8 cellular contexts compared by ENCODE assay signal in the genomic region with DNA sequence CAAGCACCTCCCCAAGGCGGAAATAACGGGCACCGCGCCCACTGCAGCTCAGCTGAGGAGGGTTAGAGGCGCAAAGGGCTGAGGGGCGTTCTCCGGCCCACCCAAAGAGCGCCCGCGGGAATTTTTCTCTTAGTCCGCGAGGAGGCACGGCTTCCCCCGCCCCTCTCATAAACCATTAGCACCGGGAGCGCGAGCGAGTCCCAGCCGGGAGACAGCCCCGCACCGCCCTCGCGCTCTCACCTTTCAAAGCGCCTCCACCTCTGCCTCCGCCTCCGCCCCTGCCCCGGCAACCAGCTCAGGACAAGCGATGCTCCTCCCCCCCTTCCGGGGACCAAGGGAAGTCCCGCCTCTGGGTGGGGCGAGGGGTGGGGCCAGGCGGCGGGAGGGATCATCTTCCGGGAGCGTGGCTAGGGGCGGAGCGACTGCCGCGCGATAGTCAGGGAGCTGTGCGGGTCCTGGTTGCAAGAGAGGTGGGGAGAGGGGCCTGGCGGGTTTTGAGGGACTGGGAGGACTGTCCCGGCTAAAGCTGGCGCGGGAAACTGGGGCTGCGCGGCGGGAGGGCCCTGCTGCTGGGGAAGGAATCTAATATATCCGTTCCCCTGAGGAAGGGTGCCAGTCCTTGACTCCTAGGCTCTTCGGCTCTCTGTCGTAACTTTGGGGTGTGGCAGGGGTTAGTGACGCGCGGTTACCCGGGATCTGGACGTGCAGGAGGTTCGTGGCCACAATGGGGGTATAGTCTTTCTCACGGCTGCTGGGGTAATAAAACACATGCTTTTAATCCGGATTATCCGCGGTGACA. TPM values are rescaled to one million over a fixed set of nuclear protein-coding genes. Genes with fewer than 3 reads are reported as not detected.
DNase-seq lines count a peak whose midpoint lies in the region; ATAC-seq and TF ChIP-seq lines count a peak whose summit lies in the region.

A gene (minus strand): TSS at position 309 of the 799 bp plus-strand sequence. CDS start 5,165 bp downstream, outside the sequence.
A gene (plus strand): TSS at position 410 of the 799 bp plus-strand sequence. CDS start 637 bp downstream, outside the sequence.

- H3K27ac ChIP-seq in right atrium auricular region (peak within 1 kb of the TSS; percentile 92 to 93), psoas muscle (peak within 1 kb of the TSS; percentile 92), urinary bladder (ENCODE audit: low read depth) (peak within 1 kb of the TSS; percentile 85)

- ATAC-seq in HG02870 (IDR thresholded peaks at IDR 0.05; ENCODE audit: unreplicated experiment) (peak; percentile 93), T-cell (replicated peaks in 1 of 4) (peak; percentile 94 to 99 (median 97)), psoas muscle (peak; percentile 99 to 100 (median 100))

- POLR2A ChIA-PET in T-cell (lab: Charles Lee): interaction anchor here (0.6 to 2.5 kb wide), 10 partner anchors 10 to 600 kb away, joined by 3 to 38 read pairs (median 3); a partner anchor contains a TSS

- H3K9me3 ChIP-seq in right atrium auricular region (no peaks in the 10 kb centered on the region), psoas muscle (no peaks in the 10 kb centered on the region)

- H3K9me3 Mint-ChIP-seq in T-cell: peaks cover 0 to 5% (median 4%) of the 10 kb centered on the region in 3 donors

- peaks cover 19% of the 10 kb centered on the region for H3K36me3 Mint-ChIP-seq in T-cell

- DNase-seq in GM13977 (ENCODE audit: low spot score) (peak; percentile 93), NCI-H146 (lab: John Stamatoyannopoulos, UW) (peak; percentile 97), T-cell (peak; percentile 94 to 99 (median 97)), amniotic stem cell (lab: John Stamatoyannopoulos, UW) (peak; percentile 85), right atrium auricular region (ENCODE audit: low spot score) (peak; percentile 94), psoas muscle (peak; percentile 96 to 98)

- in situ Hi-C loops in GM13977 (cut with MboI; ENCODE audit: low pct_unique_long_range_greater_than_20kb, low sequenced_read_pairs, unreplicated experiment): loop anchor here (25.0 kb wide), 1 partner anchor 553 kb away; no protein-coding TSS in a partner anchor

- peak within 1 kb of the TSS; percentile 91 to 94 (median 93) for H3K4me3 Mint-ChIP-seq in T-cell

- H3K27me3 Mint-ChIP-seq in T-cell: no peaks in the 10 kb centered on the region

- no peaks in the 10 kb centered on the region for H3K27me3 ChIP-seq in right atrium auricular region
- H3K27me3 ChIP-seq in psoas muscle (ENCODE audit: insufficient read depth in 3 of 3, low read length in 2 of 3): no peaks in the 10 kb centered on the region

- TF ChIP-seq CTCF in GM13977 (IDR thresholded peaks at IDR 0.05; ENCODE audit: extremely low read depth, insufficient read depth, missing control alignments): no peak
- TF ChIP-seq CTCF in right atrium auricular region (IDR thresholded peaks at IDR 0.05): no peak
- TF ChIP-seq CTCF in psoas muscle (IDR thresholded peaks at IDR 0.05): no peak

- intact Hi-C loops in psoas muscle (cut with DNase I): loop anchor here in 1 of 2 donors (10.0 kb wide), 1 partner anchor 555 kb away; no protein-coding TSS in a partner anchor

- peak within 1 kb of the TSS; percentile 87 to 90 for H3K4me3 ChIP-seq in right atrium auricular region
- H3K4me3 ChIP-seq in psoas muscle: peak within 1 kb of the TSS; percentile 93
- peak within 1 kb of the TSS; percentile 82 for H3K4me3 ChIP-seq in urinary bladder (ENCODE audit: low read depth, low read length)

- CTCF ChIA-PET in T-cell (lab: Charles Lee): interaction anchor here (0.5 to 4.7 kb wide), 19 partner anchors 13 to 1322 kb away, joined by 3 to 66 read pairs (median 4); a partner anchor contains a TSS

- peak within 1 kb of the TSS; percentile 88 to 91 for H3K27ac Mint-ChIP-seq in T-cell

- H3K36me3 ChIP-seq in right atrium auricular region (no peaks in the 10 kb centered on the region), psoas muscle (ENCODE audit: insufficient read depth in 1 of 2, low read depth in 1 of 2) (peaks cover 0 to 9% of the 10 kb centered on the region in 2 donors), urinary bladder (ENCODE audit: insufficient read depth) (no peaks in the 10 kb centered on the region)

- H3K4me1 Mint-ChIP-seq in T-cell: peaks cover 44 to 56% (median 53%) of the 10 kb centered on the region in 3 donors

- 0 to 1% (median 0%) methylated on average over 56 to 61 of the region's 61 CpGs for WGBS in psoas muscle, 3 donors
- WGBS in urinary bladder: under 1% methylated on average over 61 of the region's 61 CpGs

- H3K4me1 ChIP-seq in right atrium auricular region: peaks cover 0 to 19% of the 10 kb centered on the region in 2 donors
- H3K4me1 ChIP-seq in psoas muscle: peaks cover 12% of the 10 kb centered on the region
- H3K4me1 ChIP-seq in urinary bladder (ENCODE audit: insufficient read depth): no peaks in the 10 kb centered on the region

RNA-seq across cellular contexts. Expression of the first gene that starts in this region (rescaled TPM):
- total RNA-seq in T-cell (10 to 100 TPM; 28.9 to 37.1 (median 33.5) TPM), right atrium auricular region (10 to 100 TPM in 1 of 2 donors, 1 to 10 TPM in 1; 9.6 to 11.9 TPM), psoas muscle (10 to 100 TPM in 1 of 4 donors, 1 to 10 TPM in 3; 6.3 to 12.3 (median 8.6) TPM), urinary bladder (62.0 TPM)
- polyA plus RNA-seq in psoas muscle (10 to 100 TPM in 1 of 3 donors, 1 to 10 TPM in 2; 7.5 to 21.4 (median 9.3) TPM), urinary bladder (18.6 TPM)

RNA-seq across cellular contexts. Expression of the second gene that starts in this region (rescaled TPM):
- total RNA-seq in T-cell (10 to 100 TPM in 3 of 5 donors, 1 to 10 TPM in 2; 4.8 to 15.6 (median 12.3) TPM), right atrium auricular region (1 to 10 TPM; 4.2 to 4.8 TPM), psoas muscle (1 to 10 TPM; 4.2 to 6.7 (median 5.3) TPM), urinary bladder (19.1 TPM)
- polyA plus RNA-seq in psoas muscle (10 to 100 TPM in 1 of 3 donors, 1 to 10 TPM in 2; 3.2 to 10.9 (median 5.8) TPM), urinary bladder (6.9 TPM)

Comparison
In these comparisons a context has a peak if more than half of its experiments do, and no peak if none do; other contexts are left out.
1. Peak in every context shown above with its lines: DNase-seq, ATAC-seq, H3K4me3 ChIP-seq and H3K27ac ChIP-seq.